1 cellular context compared by ENCODE assay signal in the genomic region with DNA sequence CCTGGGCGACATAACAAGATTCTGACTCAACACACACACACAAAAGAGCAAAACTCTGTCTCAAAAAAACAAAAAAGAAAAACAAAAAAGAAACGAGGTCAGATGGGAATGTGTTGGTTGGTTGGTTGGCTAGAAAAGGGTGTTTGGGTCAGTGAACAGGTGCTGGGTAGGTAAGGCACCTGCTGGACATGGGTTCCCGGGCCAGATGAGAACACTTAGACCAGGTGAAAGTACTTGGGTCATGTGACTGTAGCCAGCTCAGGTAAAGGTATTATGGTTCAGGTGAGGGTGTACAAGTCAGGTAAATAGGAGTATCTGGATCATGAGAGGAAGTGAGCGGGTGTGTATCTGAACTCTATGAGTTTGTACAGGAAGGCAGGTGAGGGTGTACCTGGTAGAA.
TF ChIP-seq lines count a peak whose summit lies in the region.

No MANE protein-coding gene starts in this region.

TF ChIP-seq in K562, 482 proteins besides CTCF, POLR2A, EP300 and RAD21:
- TF ChIP-seq ZNF695 (CRISPR knock-in tag; IDR thresholded peaks at IDR 0.05) (no peak), ATF3 (IDR thresholded peaks at IDR 0.05) (no peak), ATF3 (CRISPR knock-in tag; conservative IDR thresholded peaks at IDR 0.05) (no peak), ZEB2 (IDR thresholded peaks at IDR 0.05) (peak; percentile 51; the same call in 1 of the 2 replicates), TFE3 (CRISPR knock-in tag; IDR thresholded peaks at IDR 0.05) (peak; percentile 42)
